8 cellular contexts compared by ENCODE assay signal in the genomic region with DNA sequence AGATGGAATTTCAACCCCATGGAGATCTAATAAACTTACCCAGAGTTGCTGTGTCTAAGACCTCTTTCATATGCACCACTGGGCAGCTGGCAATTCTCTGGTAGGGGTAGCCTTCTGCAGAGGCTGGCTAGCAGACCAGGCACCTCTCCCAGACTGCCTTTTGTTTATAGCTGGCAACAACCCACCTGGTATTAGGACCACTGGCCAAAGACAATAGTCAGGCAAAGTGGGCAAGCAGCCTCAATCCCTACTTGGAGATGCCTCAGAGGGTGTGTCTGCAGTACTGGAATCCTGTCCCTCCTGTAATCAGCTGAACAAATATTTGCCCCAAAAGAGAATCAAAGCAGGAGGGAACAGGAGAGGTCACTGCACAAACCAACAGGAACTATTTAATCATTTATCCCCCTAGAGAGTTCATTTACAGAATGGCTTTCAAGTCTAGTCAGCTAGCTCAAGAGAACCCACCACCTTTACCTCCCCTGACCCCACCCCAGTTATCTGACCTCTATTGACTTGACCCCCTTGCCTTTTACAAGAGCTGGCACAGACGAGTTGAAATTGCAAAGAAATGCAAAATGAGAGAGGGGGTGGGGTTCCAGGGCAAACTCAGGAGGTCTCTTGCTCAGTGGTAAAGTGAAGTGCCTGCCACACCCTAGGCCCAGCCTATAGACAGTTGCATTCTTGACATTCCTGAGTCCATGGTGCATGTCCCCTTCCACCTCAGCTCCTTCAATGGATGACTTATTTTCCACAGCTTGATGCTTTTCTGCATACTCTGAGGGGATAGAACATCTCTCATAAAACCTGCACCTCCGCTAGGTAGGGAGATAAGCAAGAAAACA. TPM values are rescaled to one million over a fixed set of nuclear protein-coding genes. Genes with fewer than 3 reads are reported as not detected.
DNase-seq lines count a peak whose midpoint lies in the region; ATAC-seq, FAIRE-seq and TF ChIP-seq lines count a peak whose summit lies in the region.

No MANE protein-coding gene starts in this region.

- TF ChIP-seq EP300 in Ishikawa (IDR thresholded peaks at IDR 0.05; ENCODE audit: borderline replicate concordance), result peak; percentile 97

- TF ChIP-seq POLR2A in adrenal gland (IDR thresholded peaks at IDR 0.05) (no peak), GM12891 (IDR thresholded peaks at IDR 0.05; ENCODE audit: low read depth, low read length) (no peak)

- H4K20me1 ChIP-seq in BLaER1 treated with 17β-estradiol and CSF1 and Interleukin-3, amounts not matched to agents 10 nM and 100 nM, result peaks cover 3 to 57% (median 40%) of the 10 kb centered on the region in 11 experiments; a peak in 14 of 22 replicates

- peak overlapping the region; percentile 91 to 97 for H3K4me3 Mint-ChIP-seq in stimulated activated naive B cell treated with anti-CD40 and anti-IgM and Interleukin-4, amounts not matched to agents 10 μg/mL and 1 μg/mL and 100 μg/mL, for 72 hours
- no peak overlapping the region for H3K4me3 Mint-ChIP-seq in CD14-positive monocyte

- ATAC-seq in stimulated activated naive B cell treated with anti-CD40 and anti-IgM and Interleukin-4, amounts not matched to agents 10 μg/mL and 1 μg/mL and 100 μg/mL, for 72 hours (replicated peaks), result no peak

- peak overlapping the region in 9 of 11 experiments; percentile 91 to 100 (median 98); a peak in 17 of 22 replicates for H3K27ac ChIP-seq in BLaER1 treated with 17β-estradiol and CSF1 and Interleukin-3, amounts not matched to agents 10 nM and 100 nM
- peak overlapping the region in 3 of 5 donors; percentile 96 to 99 (median 98) for H3K27ac ChIP-seq in adrenal gland

- no peak for TF ChIP-seq CTCF in adrenal gland (IDR thresholded peaks at IDR 0.05)
- TF ChIP-seq CTCF in CD14-positive monocyte (IDR thresholded peaks at IDR 0.05), result no peak

- no peaks in the 10 kb centered on the region for H3K9me3 ChIP-seq in BLaER1 treated with 17β-estradiol and CSF1 and Interleukin-3, amounts not matched to agents 10 nM and 100 nM (replicated peaks in 1 of 11)
- H3K9me3 ChIP-seq in adrenal gland (replicated peaks in 1 of 3), result no peaks in the 10 kb centered on the region

- peaks cover 69 to 77% of the 10 kb centered on the region in 2 donors for H3K36me3 Mint-ChIP-seq in stimulated activated naive B cell treated with anti-CD40 and anti-IgM and Interleukin-4, amounts not matched to agents 10 μg/mL and 1 μg/mL and 100 μg/mL, for 72 hours
- H3K36me3 Mint-ChIP-seq in CD14-positive monocyte, result peaks cover 57 to 66% of the 10 kb centered on the region in 2 donors

- H3K9me3 Mint-ChIP-seq in stimulated activated naive B cell treated with anti-CD40 and anti-IgM and Interleukin-4, amounts not matched to agents 10 μg/mL and 1 μg/mL and 100 μg/mL, for 72 hours, result no peaks in the 10 kb centered on the region
- H3K9me3 Mint-ChIP-seq in CD14-positive monocyte, result no peaks in the 10 kb centered on the region

- DNase-seq in adrenal gland (no peak), islet precursor cell (peak; percentile 81), CD14-positive monocyte (ENCODE audit: low spot score) (no peak), GM12891 (ENCODE audit: insufficient read length, low spot score) (no peak)
- DNase-seq in stimulated activated naive B cell treated with anti-CD40 and anti-IgM and Interleukin-4, amounts not matched to agents 10 μg/mL and 1 μg/mL and 100 μg/mL, for 72 hours, result no peak
- DNase-seq in central memory CD4-positive, alpha-beta T cell, result no peak

- TF ChIP-seq RAD21 in Ishikawa (IDR thresholded peaks at IDR 0.05; ENCODE audit: low read depth), result peak; percentile 35

- peak overlapping the region; percentile 85 to 98 (median 96) for H3K9ac ChIP-seq in BLaER1 treated with 17β-estradiol and CSF1 and Interleukin-3, amounts not matched to agents 10 nM and 100 nM

- 48 to 64% (median 53%) methylated on average over 2 of the region's 2 CpGs for WGBS in adrenal gland, 4 donors

- peak overlapping the region; percentile 68 to 90 (median 72) for H3K4me3 ChIP-seq in BLaER1 treated with 17β-estradiol and CSF1 and Interleukin-3, amounts not matched to agents 10 nM and 100 nM
- H3K4me3 ChIP-seq in adrenal gland, result peak overlapping the region in 1 of 4 donors; percentile 86

- no peak for FAIRE-seq in GM12891 (lab: Jason Lieb, UNC)

- no peaks in the 10 kb centered on the region for H3K27me3 Mint-ChIP-seq in stimulated activated naive B cell treated with anti-CD40 and anti-IgM and Interleukin-4, amounts not matched to agents 10 μg/mL and 1 μg/mL and 100 μg/mL, for 72 hours
- peaks cover 0 to 2% (median 1%) of the 10 kb centered on the region in 3 donors for H3K27me3 Mint-ChIP-seq in CD14-positive monocyte (ENCODE audit: low read depth in 3 of 3)

- H3K27ac Mint-ChIP-seq in stimulated activated naive B cell treated with anti-CD40 and anti-IgM and Interleukin-4, amounts not matched to agents 10 μg/mL and 1 μg/mL and 100 μg/mL, for 72 hours, result peak overlapping the region; percentile 98
- peak overlapping the region in 2 of 7 donors; percentile 75 to 79 for H3K27ac Mint-ChIP-seq in CD14-positive monocyte

- H3K4me2 ChIP-seq in BLaER1 treated with 17β-estradiol and CSF1 and Interleukin-3, amounts not matched to agents 10 nM and 100 nM, result peak overlapping the region; percentile 89 to 99 (median 96)

- no peaks in the 10 kb centered on the region for H3K27me3 ChIP-seq in BLaER1 treated with 17β-estradiol and CSF1 and Interleukin-3, amounts not matched to agents 10 nM and 100 nM
- no peaks in the 10 kb centered on the region for H3K27me3 ChIP-seq in adrenal gland

- peaks cover 25 to 53% of the 10 kb centered on the region in 2 donors for H3K4me1 Mint-ChIP-seq in stimulated activated naive B cell treated with anti-CD40 and anti-IgM and Interleukin-4, amounts not matched to agents 10 μg/mL and 1 μg/mL and 100 μg/mL, for 72 hours
- peaks cover 59% of the 10 kb centered on the region for H3K4me1 Mint-ChIP-seq in CD14-positive monocyte

- intact Hi-C loops in adrenal gland (cut with DNase I) (loop anchor here (5.0 kb wide), 2 partner anchors 53 to 148 kb away; no protein-coding TSS in a partner anchor), CD14-positive monocyte (cut with micrococcal nuclease) (loop anchor here (5.0 to 10.0 kb wide), 3 partner anchors 43 to 195 kb away; no protein-coding TSS in a partner anchor)

- peaks cover 55 to 80% (median 70%) of the 10 kb centered on the region in 10 experiments for H3K4me1 ChIP-seq in BLaER1 treated with 17β-estradiol and CSF1 and Interleukin-3, amounts not matched to agents 10 nM and 100 nM
- H3K4me1 ChIP-seq in adrenal gland (replicated peaks in 1 of 2), result peaks cover 48 to 72% of the 10 kb centered on the region in 2 donors

- H3K36me3 ChIP-seq in BLaER1 treated with 17β-estradiol and CSF1 and Interleukin-3, amounts not matched to agents 10 nM and 100 nM, result peaks cover 35 to 64% (median 49%) of the 10 kb centered on the region in 11 experiments
- peaks cover 0 to 10% of the 10 kb centered on the region in 2 donors for H3K36me3 ChIP-seq in adrenal gland (replicated peaks in 1 of 2)

TF ChIP-seq in Ishikawa, 13 proteins besides CTCF, POLR2A, EP300 and RAD21 (continues in another document):
- TF ChIP-seq TCF12 (IDR thresholded peaks at IDR 0.05; ENCODE audit: low read depth), result peak; percentile 97
- peak; percentile 9; the same call in 1 of the 2 replicates for TF ChIP-seq ZBTB7A (IDR thresholded peaks at IDR 0.05; ENCODE audit: low read depth)
- TF ChIP-seq EGR1 (IDR thresholded peaks at IDR 0.05), result no peak
- peak; percentile 100 for TF ChIP-seq TEAD4 (IDR thresholded peaks at IDR 0.05)
- TF ChIP-seq CEBPB (IDR thresholded peaks at IDR 0.05), result peak; percentile 56
- TF ChIP-seq, protein P1, sequence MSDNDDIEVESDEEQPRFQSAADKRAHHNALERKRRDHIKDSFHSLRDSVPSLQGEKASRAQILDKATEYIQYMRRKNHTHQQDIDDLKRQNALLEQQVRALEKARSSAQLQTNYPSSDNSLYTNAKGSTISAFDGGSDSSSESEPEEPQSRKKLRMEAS (IDR thresholded peaks at IDR 0.05), result no peak; the same call in 1 of the 2 replicates
- peak; percentile 92 for TF ChIP-seq NFIC (IDR thresholded peaks at IDR 0.05)
- TF ChIP-seq YY1 (IDR thresholded peaks at IDR 0.05; ENCODE audit: low read depth), result peak; percentile 70; the same call in 1 of the 2 replicates
- TF ChIP-seq CREB1 (IDR thresholded peaks at IDR 0.05; ENCODE audit: low read depth), result no peak

TF ChIP-seq in GM12891, 5 proteins besides CTCF, POLR2A, EP300 and RAD21:
- TF ChIP-seq SPI1 (IDR thresholded peaks at IDR 0.05; ENCODE audit: low read depth, low read length) (no peak), POU2F2 (IDR thresholded peaks at IDR 0.05; ENCODE audit: low read depth, low read length) (no peak), TAF1 (IDR thresholded peaks at IDR 0.05; ENCODE audit: low read depth, low read length) (no peak), POLR2AphosphoS5 (IDR thresholded peaks at IDR 0.05; ENCODE audit: low read depth, low read length) (no peak), PAX5 (IDR thresholded peaks at IDR 0.05; ENCODE audit: insufficient read depth, low read length, severe bottlenecking) (no peak)

RNA-seq across cellular contexts. Expression of gene BCL2L1, which starts 2.8 kb away (rescaled TPM):
- 100 to 1,000 TPM in 2 of 8 donors, 10 to 100 TPM in 6; 53.8 to 143 (median 84.6) TPM for total RNA-seq in adrenal gland
- polyA plus RNA-seq in adrenal gland, result 10 to 100 TPM; 40.2 to 67.9 (median 40.8) TPM
- polyA plus RNA-seq in CD14-positive monocyte, result 10 to 100 TPM; 12.4 to 14.3 TPM
- polyA plus RNA-seq in GM12891 (2012; ENCODE audit: low read depth, missing spikeins), result 40.2 TPM

RNA-seq across cellular contexts. Expression of gene TPX2, which starts 19.2 kb away (rescaled TPM):
- 1 to 10 TPM; 2.1 to 3.4 (median 2.5) TPM for total RNA-seq in adrenal gland
- polyA plus RNA-seq in adrenal gland (1 to 10 TPM in 1 of 3 donors, under 1 TPM in 2; 0.40 to 3.7 (median 0.57) TPM), CD14-positive monocyte (under 1 TPM in 1 of 2 donors, not detected in 1; 0.06 TPM)
- 52.8 TPM for polyA plus RNA-seq in GM12891 (2012; ENCODE audit: low read depth, missing spikeins)

Comparison
In these comparisons a context has a peak if more than half of its experiments do, and no peak if none do; other contexts are left out.
1. H3K4me3 Mint-ChIP-seq: peak in stimulated activated naive B cell treated with anti-CD40 and anti-IgM and Interleukin-4, amounts not matched to agents 10 μg/mL and 1 μg/mL and 100 μg/mL, for 72 hours (2 of 2); none in CD14-positive monocyte (0 of 2).